ENCODE assay signal across 1 cellular context in the genomic region with DNA sequence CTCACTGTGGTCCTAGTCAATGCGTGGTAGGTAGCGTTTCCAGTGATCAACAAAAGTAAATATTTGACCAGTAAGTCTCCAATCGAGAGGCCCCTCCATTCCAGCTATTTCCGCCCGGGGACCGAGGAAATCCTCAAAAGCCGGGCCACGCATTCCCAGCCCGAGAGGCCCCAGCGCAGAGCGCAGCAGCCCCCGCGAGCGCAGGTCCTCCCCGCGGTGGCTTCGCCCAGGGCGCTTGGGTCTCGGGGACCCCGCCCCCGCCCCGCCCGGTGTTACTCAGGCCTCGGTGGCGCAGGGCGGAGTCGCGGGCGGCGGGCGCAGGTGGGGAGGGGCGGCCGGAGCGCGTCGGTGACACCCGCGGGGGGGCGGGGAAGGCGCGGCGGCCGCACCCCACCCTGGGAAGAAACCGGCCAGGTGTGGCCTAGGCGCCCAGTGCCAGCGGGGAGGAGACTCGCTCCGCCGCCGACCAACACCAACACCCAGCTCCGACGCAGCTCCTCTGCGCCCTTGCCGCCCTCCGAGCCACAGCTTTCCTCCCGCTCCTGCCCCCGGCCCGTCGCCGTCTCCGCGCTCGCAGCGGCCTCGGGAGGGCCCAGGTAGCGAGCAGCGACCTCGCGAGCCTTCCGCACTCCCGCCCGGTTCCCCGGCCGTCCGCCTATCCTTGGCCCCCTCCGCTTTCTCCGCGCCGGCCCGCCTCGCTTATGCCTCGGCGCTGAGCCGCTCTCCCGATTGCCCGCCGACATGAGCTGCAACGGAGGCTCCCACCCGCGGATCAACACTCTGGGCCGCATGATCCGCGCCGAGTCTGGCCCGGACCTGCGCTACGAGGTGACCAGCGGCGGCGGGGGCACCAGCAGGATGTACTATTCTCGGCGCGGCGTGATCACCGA.
TF ChIP-seq lines count a peak whose summit lies in the region.

A gene with protein sequence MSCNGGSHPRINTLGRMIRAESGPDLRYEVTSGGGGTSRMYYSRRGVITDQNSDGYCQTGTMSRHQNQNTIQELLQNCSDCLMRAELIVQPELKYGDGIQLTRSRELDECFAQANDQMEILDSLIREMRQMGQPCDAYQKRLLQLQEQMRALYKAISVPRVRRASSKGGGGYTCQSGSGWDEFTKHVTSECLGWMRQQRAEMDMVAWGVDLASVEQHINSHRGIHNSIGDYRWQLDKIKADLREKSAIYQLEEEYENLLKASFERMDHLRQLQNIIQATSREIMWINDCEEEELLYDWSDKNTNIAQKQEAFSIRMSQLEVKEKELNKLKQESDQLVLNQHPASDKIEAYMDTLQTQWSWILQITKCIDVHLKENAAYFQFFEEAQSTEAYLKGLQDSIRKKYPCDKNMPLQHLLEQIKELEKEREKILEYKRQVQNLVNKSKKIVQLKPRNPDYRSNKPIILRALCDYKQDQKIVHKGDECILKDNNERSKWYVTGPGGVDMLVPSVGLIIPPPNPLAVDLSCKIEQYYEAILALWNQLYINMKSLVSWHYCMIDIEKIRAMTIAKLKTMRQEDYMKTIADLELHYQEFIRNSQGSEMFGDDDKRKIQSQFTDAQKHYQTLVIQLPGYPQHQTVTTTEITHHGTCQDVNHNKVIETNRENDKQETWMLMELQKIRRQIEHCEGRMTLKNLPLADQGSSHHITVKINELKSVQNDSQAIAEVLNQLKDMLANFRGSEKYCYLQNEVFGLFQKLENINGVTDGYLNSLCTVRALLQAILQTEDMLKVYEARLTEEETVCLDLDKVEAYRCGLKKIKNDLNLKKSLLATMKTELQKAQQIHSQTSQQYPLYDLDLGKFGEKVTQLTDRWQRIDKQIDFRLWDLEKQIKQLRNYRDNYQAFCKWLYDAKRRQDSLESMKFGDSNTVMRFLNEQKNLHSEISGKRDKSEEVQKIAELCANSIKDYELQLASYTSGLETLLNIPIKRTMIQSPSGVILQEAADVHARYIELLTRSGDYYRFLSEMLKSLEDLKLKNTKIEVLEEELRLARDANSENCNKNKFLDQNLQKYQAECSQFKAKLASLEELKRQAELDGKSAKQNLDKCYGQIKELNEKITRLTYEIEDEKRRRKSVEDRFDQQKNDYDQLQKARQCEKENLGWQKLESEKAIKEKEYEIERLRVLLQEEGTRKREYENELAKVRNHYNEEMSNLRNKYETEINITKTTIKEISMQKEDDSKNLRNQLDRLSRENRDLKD (N-terminal part only) (plus strand): TSS at position 497 of the 890 bp plus-strand sequence. CDS start 245 bp downstream, at position 742.

TF ChIP-seq in HepG2, 621 proteins besides CTCF, POLR2A, EP300 and RAD21 (continued from another document and continues in another):
- TF ChIP-seq, protein P1, sequence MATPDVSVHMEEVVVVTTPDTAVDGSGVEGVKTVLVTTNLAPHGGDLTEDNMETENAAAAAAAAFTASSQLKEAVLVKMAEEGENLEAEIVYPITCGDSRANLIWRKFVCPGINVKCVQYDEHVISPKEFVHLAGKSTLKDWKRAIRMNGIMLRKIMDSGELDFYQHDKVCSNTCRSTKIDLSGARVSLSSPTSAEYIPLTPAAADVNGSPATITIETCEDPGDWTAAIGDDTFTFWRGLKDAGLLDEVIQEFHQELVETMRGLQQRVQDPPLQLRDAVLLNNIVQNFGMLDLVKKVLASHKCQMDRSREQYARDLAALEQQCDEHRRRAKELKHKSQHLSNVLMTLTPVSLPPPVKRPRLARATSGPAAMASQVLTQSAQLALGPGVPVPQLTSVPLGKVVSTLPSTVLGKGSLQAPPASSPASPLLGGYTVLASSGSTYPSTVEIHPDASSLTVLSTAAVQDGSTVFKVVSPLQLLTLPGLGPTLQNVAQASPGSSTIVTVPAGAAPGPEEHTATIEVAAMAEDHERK (CRISPR knock-in tag; IDR thresholded peaks at IDR 0.05; ENCODE audit: low read depth) = no peak
- TF ChIP-seq ZMYM3 (CRISPR knock-in tag; IDR thresholded peaks at IDR 0.05) = no peak; the same call in 1 of the 2 replicates
- TF ChIP-seq, protein P2, sequence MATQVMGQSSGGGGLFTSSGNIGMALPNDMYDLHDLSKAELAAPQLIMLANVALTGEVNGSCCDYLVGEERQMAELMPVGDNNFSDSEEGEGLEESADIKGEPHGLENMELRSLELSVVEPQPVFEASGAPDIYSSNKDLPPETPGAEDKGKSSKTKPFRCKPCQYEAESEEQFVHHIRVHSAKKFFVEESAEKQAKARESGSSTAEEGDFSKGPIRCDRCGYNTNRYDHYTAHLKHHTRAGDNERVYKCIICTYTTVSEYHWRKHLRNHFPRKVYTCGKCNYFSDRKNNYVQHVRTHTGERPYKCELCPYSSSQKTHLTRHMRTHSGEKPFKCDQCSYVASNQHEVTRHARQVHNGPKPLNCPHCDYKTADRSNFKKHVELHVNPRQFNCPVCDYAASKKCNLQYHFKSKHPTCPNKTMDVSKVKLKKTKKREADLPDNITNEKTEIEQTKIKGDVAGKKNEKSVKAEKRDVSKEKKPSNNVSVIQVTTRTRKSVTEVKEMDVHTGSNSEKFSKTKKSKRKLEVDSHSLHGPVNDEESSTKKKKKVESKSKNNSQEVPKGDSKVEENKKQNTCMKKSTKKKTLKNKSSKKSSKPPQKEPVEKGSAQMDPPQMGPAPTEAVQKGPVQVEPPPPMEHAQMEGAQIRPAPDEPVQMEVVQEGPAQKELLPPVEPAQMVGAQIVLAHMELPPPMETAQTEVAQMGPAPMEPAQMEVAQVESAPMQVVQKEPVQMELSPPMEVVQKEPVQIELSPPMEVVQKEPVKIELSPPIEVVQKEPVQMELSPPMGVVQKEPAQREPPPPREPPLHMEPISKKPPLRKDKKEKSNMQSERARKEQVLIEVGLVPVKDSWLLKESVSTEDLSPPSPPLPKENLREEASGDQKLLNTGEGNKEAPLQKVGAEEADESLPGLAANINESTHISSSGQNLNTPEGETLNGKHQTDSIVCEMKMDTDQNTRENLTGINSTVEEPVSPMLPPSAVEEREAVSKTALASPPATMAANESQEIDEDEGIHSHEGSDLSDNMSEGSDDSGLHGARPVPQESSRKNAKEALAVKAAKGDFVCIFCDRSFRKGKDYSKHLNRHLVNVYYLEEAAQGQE (IDR thresholded peaks at IDR 0.05; ENCODE audit: borderline replicate concordance in 1 of 2, low read depth in 1 of 2, low read length in 2 of 2) = peak in 1 of 2 experiments; percentile 82; a peak in 2 of 4 replicates
- no peak for TF ChIP-seq ZNF530 (CRISPR knock-in tag; IDR thresholded peaks at IDR 0.05; ENCODE audit: low read depth)
- TF ChIP-seq, protein P3, sequence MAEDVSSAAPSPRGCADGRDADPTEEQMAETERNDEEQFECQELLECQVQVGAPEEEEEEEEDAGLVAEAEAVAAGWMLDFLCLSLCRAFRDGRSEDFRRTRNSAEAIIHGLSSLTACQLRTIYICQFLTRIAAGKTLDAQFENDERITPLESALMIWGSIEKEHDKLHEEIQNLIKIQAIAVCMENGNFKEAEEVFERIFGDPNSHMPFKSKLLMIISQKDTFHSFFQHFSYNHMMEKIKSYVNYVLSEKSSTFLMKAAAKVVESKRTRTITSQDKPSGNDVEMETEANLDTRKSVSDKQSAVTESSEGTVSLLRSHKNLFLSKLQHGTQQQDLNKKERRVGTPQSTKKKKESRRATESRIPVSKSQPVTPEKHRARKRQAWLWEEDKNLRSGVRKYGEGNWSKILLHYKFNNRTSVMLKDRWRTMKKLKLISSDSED (CRISPR knock-in tag; IDR thresholded peaks at IDR 0.05) = no peak
- peak; percentile 58; the same call in 1 of the 2 replicates for TF ChIP-seq ZNF335 (CRISPR knock-in tag; IDR thresholded peaks at IDR 0.05)
- TF ChIP-seq, protein P4, sequence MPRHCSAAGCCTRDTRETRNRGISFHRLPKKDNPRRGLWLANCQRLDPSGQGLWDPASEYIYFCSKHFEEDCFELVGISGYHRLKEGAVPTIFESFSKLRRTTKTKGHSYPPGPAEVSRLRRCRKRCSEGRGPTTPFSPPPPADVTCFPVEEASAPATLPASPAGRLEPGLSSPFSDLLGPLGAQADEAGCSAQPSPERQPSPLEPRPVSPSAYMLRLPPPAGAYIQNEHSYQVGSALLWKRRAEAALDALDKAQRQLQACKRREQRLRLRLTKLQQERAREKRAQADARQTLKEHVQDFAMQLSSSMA (CRISPR knock-in tag; IDR thresholded peaks at IDR 0.05) = peak; percentile 74
- no peak; the same call in 1 of the 2 replicates for TF ChIP-seq ZFP90 (CRISPR knock-in tag; IDR thresholded peaks at IDR 0.05; ENCODE audit: borderline replicate concordance)
- TF ChIP-seq HMGA1 (CRISPR knock-in tag; conservative IDR thresholded peaks at IDR 0.05) = no peak
- TF ChIP-seq ZNF629 (CRISPR knock-in tag; conservative IDR thresholded peaks at IDR 0.05) = peak; percentile 21
- TF ChIP-seq, protein P5, sequence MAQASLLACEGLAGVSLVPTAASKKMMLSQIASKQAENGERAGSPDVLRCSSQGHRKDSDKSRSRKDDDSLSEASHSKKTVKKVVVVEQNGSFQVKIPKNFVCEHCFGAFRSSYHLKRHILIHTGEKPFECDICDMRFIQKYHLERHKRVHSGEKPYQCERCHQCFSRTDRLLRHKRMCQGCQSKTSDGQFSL (CRISPR knock-in tag; IDR thresholded peaks at IDR 0.05) = peak; percentile 77
- no peak for TF ChIP-seq SNRNP70 (IDR thresholded peaks at IDR 0.05; ENCODE audit: low read depth, low read length)
- TF ChIP-seq ZNF773 (CRISPR knock-in tag; IDR thresholded peaks at IDR 0.05; ENCODE audit: borderline replicate concordance) = peak; percentile 86; the same call in 1 of the 2 replicates
- TF ChIP-seq ZNF460 (CRISPR knock-in tag; IDR thresholded peaks at IDR 0.05; ENCODE audit: borderline replicate concordance) = peak; percentile 70; the same call in 1 of the 2 replicates
- 0 out of 2 replicates have a peak, but pooled peaks have one; percentile 12 for TF ChIP-seq FOSL1 (CRISPR knock-in tag; IDR thresholded peaks at IDR 0.05; ENCODE audit: borderline replicate concordance)
- TF ChIP-seq ZNF703 (CRISPR knock-in tag; IDR thresholded peaks at IDR 0.05; ENCODE audit: borderline replicate concordance) = peak; percentile 58; the same call in 1 of the 2 replicates
- TF ChIP-seq, protein P6, sequence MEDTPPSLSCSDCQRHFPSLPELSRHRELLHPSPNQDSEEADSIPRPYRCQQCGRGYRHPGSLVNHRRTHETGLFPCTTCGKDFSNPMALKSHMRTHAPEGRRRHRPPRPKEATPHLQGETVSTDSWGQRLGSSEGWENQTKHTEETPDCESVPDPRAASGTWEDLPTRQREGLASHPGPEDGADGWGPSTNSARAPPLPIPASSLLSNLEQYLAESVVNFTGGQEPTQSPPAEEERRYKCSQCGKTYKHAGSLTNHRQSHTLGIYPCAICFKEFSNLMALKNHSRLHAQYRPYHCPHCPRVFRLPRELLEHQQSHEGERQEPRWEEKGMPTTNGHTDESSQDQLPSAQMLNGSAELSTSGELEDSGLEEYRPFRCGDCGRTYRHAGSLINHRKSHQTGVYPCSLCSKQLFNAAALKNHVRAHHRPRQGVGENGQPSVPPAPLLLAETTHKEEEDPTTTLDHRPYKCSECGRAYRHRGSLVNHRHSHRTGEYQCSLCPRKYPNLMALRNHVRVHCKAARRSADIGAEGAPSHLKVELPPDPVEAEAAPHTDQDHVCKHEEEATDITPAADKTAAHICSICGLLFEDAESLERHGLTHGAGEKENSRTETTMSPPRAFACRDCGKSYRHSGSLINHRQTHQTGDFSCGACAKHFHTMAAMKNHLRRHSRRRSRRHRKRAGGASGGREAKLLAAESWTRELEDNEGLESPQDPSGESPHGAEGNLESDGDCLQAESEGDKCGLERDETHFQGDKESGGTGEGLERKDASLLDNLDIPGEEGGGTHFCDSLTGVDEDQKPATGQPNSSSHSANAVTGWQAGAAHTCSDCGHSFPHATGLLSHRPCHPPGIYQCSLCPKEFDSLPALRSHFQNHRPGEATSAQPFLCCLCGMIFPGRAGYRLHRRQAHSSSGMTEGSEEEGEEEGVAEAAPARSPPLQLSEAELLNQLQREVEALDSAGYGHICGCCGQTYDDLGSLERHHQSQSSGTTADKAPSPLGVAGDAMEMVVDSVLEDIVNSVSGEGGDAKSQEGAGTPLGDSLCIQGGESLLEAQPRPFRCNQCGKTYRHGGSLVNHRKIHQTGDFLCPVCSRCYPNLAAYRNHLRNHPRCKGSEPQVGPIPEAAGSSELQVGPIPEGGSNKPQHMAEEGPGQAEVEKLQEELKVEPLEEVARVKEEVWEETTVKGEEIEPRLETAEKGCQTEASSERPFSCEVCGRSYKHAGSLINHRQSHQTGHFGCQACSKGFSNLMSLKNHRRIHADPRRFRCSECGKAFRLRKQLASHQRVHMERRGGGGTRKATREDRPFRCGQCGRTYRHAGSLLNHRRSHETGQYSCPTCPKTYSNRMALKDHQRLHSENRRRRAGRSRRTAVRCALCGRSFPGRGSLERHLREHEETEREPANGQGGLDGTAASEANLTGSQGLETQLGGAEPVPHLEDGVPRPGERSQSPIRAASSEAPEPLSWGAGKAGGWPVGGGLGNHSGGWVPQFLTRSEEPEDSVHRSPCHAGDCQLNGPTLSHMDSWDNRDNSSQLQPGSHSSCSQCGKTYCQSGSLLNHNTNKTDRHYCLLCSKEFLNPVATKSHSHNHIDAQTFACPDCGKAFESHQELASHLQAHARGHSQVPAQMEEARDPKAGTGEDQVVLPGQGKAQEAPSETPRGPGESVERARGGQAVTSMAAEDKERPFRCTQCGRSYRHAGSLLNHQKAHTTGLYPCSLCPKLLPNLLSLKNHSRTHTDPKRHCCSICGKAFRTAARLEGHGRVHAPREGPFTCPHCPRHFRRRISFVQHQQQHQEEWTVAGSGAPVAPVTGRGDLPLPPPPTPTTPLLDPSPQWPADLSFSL (CRISPR knock-in tag; IDR thresholded peaks at IDR 0.05) = peak; percentile 76
- no peak for TF ChIP-seq TBX3 (IDR thresholded peaks at IDR 0.05; ENCODE audit: borderline replicate concordance)
- TF ChIP-seq CBX1 (IDR thresholded peaks at IDR 0.05; ENCODE audit: low read depth) = no peak
- TF ChIP-seq SNAPC2 (CRISPR knock-in tag; IDR thresholded peaks at IDR 0.05) = peak; percentile 30; the same call in 1 of the 2 replicates
- TF ChIP-seq SMAD1 (CRISPR knock-in tag; IDR thresholded peaks at IDR 0.05; ENCODE audit: borderline replicate concordance, low read depth) = no peak
- peak; percentile 65 for TF ChIP-seq AGO1 (IDR thresholded peaks at IDR 0.05; ENCODE audit: low read depth, low read length, poor library complexity, severe bottlenecking)
- peak; percentile 84 for TF ChIP-seq KMT2A (CRISPR knock-in tag; IDR thresholded peaks at IDR 0.05)
- peak; percentile 59; the same call in 1 of the 2 replicates for TF ChIP-seq ZNF121 (CRISPR knock-in tag; IDR thresholded peaks at IDR 0.05)
- peak; percentile 21; the same call in 1 of the 2 replicates for TF ChIP-seq RELA (CRISPR knock-in tag; IDR thresholded peaks at IDR 0.05)
- TF ChIP-seq CBX2 (IDR thresholded peaks at IDR 0.05; ENCODE audit: low read depth, low read length) = no peak
- no peak for TF ChIP-seq CBX2 (CRISPR knock-in tag; IDR thresholded peaks at IDR 0.05; ENCODE audit: low read depth)
- TF ChIP-seq MTF2 (CRISPR knock-in tag; IDR thresholded peaks at IDR 0.05; ENCODE audit: borderline replicate concordance) = peak; percentile 85; the same call in 1 of the 2 replicates
- no peak for TF ChIP-seq U2AF1 (optimal IDR thresholded peaks at IDR 0.05; ENCODE audit: low read depth, low read length)
